9 cellular contexts compared by ENCODE assay signal in the genomic region with DNA sequence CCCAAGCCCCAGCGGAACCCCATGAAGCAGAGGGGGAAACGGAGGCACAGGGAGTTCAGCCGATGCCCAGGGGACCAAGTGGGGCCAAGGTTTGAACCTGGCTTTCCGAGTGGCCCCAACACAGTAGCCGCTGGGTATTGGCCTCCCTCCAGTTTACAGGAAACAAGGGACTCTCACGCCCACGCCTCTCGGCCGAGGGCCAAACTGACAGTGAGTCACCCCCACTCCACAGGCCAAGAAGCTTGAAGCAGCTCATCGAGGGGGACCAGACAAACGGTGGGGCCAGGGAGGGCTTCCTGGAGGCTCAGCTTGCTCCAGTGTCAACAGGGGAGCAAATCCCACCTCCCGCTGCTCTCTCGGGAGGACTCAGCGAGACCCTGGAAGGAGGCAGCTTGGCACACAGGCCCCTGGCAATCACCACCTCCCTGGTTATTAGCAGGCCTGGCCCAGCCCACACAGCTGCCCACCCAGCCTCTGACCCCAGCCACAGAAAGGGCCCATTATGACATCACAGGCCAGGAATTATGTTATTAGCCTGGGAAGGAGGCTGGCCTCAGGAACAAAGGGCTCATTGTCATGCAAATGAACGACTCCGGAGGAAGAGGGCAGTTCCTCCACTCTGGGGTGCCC. TPM values are rescaled to one million over a fixed set of nuclear protein-coding genes. Genes with fewer than 3 reads are reported as not detected.
DNase-seq lines count a peak whose midpoint lies in the region; ATAC-seq and TF ChIP-seq lines count a peak whose summit lies in the region.
"Had no signal": no experiment of that assay in that cellular context is flagged by ENCODE, and none has a peak within 500 bp of the region (broad histone marks: within the 10 kb centered on the region; RNA-seq: fewer than 3 reads in every experiment).

No MANE protein-coding gene starts in this region.

- peak; percentile 85 for DNase-seq in GM03348 (ENCODE audit: low spot score)
- peak; percentile 95 for DNase-seq in epithelial cell of esophagus (ENCODE audit: low read depth)
- peak; percentile 93 for DNase-seq in medulla oblongata (ENCODE audit: extremely low spot score)
- DNase-seq in upper lobe of right lung: peak; percentile 93
- DNase-seq in NK-92 (lab: John Stamatoyannopoulos, UW; ENCODE audit: unreplicated experiment): no peak
- no peak for DNase-seq in HEK293T (ENCODE audit: extremely low spot score)

- peak; percentile 66 for ATAC-seq in upper lobe of right lung
- ATAC-seq in GM18909 (IDR thresholded peaks at IDR 0.05; ENCODE audit: poor library complexity, unreplicated experiment): no peak

- TF ChIP-seq CTCF in epithelial cell of esophagus (IDR thresholded peaks at IDR 0.05; ENCODE audit: insufficient read depth, low read depth, low read length, missing control alignments): no peak
- no peak for TF ChIP-seq CTCF in upper lobe of right lung (IDR thresholded peaks at IDR 0.05)

- peak overlapping the region; percentile 71 for H3K27ac ChIP-seq in upper lobe of right lung
- H3K27ac ChIP-seq: HL-60 had no signal

- intact Hi-C loops in upper lobe of right lung (cut with DNase I): no loop called here

- POLR2A ChIA-PET in HEK293T (lab: Yijun Ruan, JAX): interaction anchor here (0.5 kb wide), 1 partner anchor 597 kb away, joined by 3 read pairs; no protein-coding TSS in a partner anchor

- CTCF ChIA-PET in HEK293T (lab: Yijun Ruan, JAX): no interaction called here

- no peaks in the 10 kb centered on the region for H3K9me3 ChIP-seq in upper lobe of right lung

- no peaks in the 10 kb centered on the region for H3K27me3 ChIP-seq in upper lobe of right lung

- peak overlapping the region; percentile 3 for H3K4me3 ChIP-seq in epithelial cell of esophagus (ENCODE audit: low read length)
- no peak overlapping the region for H3K4me3 ChIP-seq in upper lobe of right lung

- no peaks in the 10 kb centered on the region for H3K36me3 ChIP-seq in upper lobe of right lung

- peaks cover 65% of the 10 kb centered on the region for H3K4me1 ChIP-seq in upper lobe of right lung

TF ChIP-seq in PFSK-1, 5 proteins besides CTCF, POLR2A, EP300 and RAD21:
- TF ChIP-seq, protein P1, sequence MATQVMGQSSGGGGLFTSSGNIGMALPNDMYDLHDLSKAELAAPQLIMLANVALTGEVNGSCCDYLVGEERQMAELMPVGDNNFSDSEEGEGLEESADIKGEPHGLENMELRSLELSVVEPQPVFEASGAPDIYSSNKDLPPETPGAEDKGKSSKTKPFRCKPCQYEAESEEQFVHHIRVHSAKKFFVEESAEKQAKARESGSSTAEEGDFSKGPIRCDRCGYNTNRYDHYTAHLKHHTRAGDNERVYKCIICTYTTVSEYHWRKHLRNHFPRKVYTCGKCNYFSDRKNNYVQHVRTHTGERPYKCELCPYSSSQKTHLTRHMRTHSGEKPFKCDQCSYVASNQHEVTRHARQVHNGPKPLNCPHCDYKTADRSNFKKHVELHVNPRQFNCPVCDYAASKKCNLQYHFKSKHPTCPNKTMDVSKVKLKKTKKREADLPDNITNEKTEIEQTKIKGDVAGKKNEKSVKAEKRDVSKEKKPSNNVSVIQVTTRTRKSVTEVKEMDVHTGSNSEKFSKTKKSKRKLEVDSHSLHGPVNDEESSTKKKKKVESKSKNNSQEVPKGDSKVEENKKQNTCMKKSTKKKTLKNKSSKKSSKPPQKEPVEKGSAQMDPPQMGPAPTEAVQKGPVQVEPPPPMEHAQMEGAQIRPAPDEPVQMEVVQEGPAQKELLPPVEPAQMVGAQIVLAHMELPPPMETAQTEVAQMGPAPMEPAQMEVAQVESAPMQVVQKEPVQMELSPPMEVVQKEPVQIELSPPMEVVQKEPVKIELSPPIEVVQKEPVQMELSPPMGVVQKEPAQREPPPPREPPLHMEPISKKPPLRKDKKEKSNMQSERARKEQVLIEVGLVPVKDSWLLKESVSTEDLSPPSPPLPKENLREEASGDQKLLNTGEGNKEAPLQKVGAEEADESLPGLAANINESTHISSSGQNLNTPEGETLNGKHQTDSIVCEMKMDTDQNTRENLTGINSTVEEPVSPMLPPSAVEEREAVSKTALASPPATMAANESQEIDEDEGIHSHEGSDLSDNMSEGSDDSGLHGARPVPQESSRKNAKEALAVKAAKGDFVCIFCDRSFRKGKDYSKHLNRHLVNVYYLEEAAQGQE (IDR thresholded peaks at IDR 0.05; ENCODE audit: insufficient read depth in 1 of 2, low read depth in 2 of 2, low read length in 2 of 2): peak in 1 of 2 experiments; percentile 38; a peak in 1 of 4 replicates
- TF ChIP-seq POLR2AphosphoS5 (IDR thresholded peaks at IDR 0.05; ENCODE audit: low read depth, low read length): no peak
- TF ChIP-seq SIN3A (IDR thresholded peaks at IDR 0.05; ENCODE audit: borderline replicate concordance, insufficient read depth, low read length): peak; percentile 69; the same call in 1 of the 2 replicates

TF ChIP-seq in HEK293T, 16 proteins besides CTCF, POLR2A, EP300 and RAD21:
- TF ChIP-seq L3MBTL2 (conservative IDR thresholded peaks at IDR 0.05) (no peak), FOXM1 (IDR thresholded peaks at IDR 0.05; ENCODE audit: borderline replicate concordance) (no peak), TARDBP (IDR thresholded peaks at IDR 0.05) (no peak), BHLHE40 (IDR thresholded peaks at IDR 0.05; ENCODE audit: borderline replicate concordance) (no peak), SP1 (IDR thresholded peaks at IDR 0.05) (no peak), ELF4 (IDR thresholded peaks at IDR 0.05) (no peak), LEF1 (IDR thresholded peaks at IDR 0.05; ENCODE audit: borderline replicate concordance) (no peak)

RNA-seq across cellular contexts. Expression of a gene that starts 54.6 kb away (rescaled TPM):
- 220 TPM for polyA plus RNA-seq in PFSK-1 (2012; ENCODE audit: insufficient read length, low read depth)
- 336 TPM for total RNA-seq in upper lobe of right lung

Comparison
In these comparisons a context has a peak if more than half of its experiments do, and no peak if none do; other contexts are left out.
1. DNase-seq: peak in GM03348 (single experiment), epithelial cell of esophagus (single experiment), medulla oblongata (single experiment) and upper lobe of right lung (single experiment); none in NK-92 (single experiment) and HEK293T (single experiment).